Comparison of ENCODE assay signal across 12 cellular contexts in the genomic region with DNA sequence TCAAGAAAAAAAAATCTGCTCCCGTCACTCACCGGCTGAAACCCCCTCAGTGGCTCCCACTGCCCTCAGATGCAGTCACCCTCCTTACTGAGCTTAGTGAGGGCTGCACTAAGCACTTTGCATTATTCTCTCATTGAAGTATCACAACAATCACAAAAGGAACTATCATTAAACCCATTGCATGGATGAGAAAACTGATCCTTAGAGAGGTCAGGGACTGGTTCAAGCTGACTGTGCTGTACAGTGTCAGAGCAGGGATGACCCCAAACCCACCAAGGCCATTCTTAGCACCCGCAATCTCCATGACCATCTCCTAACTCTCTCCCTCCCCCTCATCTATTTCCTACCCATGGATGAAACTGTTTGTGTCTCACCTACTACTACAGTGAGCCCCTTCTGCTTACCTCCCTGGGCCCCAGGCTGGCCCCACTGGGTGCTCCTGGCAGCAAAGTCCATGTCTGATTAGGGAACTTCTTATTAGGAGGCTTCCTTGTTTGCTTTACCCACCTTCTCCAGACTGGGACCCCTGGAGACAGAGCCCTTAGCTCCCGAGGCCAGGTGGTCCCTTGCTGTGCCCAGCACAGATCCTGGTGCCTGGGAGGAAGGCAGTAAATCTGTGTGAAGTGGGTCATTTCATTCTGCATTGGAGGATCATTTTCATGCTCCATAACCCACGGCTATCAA.
DNase-seq lines count a peak whose midpoint lies in the region; ATAC-seq and TF ChIP-seq lines count a peak whose summit lies in the region.
"Had no signal": no experiment of that assay in that cellular context is flagged by ENCODE, and none has a peak within 500 bp of the region (broad histone marks: within the 10 kb centered on the region; RNA-seq: fewer than 3 reads in every experiment).

No MANE protein-coding gene starts in this region.

- no peaks in the 10 kb centered on the region for H3K9me2 ChIP-seq in MM.1S (replicated peaks; ENCODE audit: insufficient read depth, low read length)

- no peaks in the 10 kb centered on the region for H3K27me3 Mint-ChIP-seq in central memory CD8-positive, alpha-beta T cell

- TF ChIP-seq CTCF in MM.1S (IDR thresholded peaks at IDR 0.05; ENCODE audit: low read length), result no peak

- H3K4me3 ChIP-seq in MM.1S (ENCODE audit: low read length), result peak overlapping the region; percentile 25; the same call in 1 of the 2 replicates

- H3K9me3 ChIP-seq in MM.1S (replicated peaks; ENCODE audit: insufficient read depth, low read length), result no peaks in the 10 kb centered on the region

- H3K36me3 ChIP-seq in MM.1S (replicated peaks; ENCODE audit: insufficient read depth, low read length), result no peaks in the 10 kb centered on the region

- intact Hi-C loops in sciatic nerve (cut with DNase I), result no loop called here

- peaks cover 39% of the 10 kb centered on the region for H3K4me1 ChIP-seq in MM.1S (ENCODE audit: low read length)

- H3K9ac ChIP-seq in MM.1S (ENCODE audit: low read length), result peak overlapping the region; percentile 72

- H3K4me1 Mint-ChIP-seq in central memory CD8-positive, alpha-beta T cell, result peaks cover 72% of the 10 kb centered on the region

- peak overlapping the region; percentile 75 for H3K4me3 Mint-ChIP-seq in central memory CD8-positive, alpha-beta T cell

- peak overlapping the region; percentile 59 for H3K4me2 ChIP-seq in MM.1S (ENCODE audit: low read depth, low read length)

- DNase-seq in DMS79 treated with DMSO at 0.1 percent for 48 hours (lab: John Stamatoyannopoulos, UW) (peak; percentile 88), MM.1S (no peak), sciatic nerve (ENCODE audit: low spot score) (peak; percentile 22), AML-193 (lab: John Stamatoyannopoulos, UW) (no peak), ecto neural progenitor cell (ENCODE audit: low spot score) (no peak), DMS53 (lab: John Stamatoyannopoulos, UW) (no peak)
- no peak for DNase-seq in central memory CD8-positive, alpha-beta T cell (ENCODE audit: low spot score in 2 of 2)
- no peak for DNase-seq in central memory CD4-positive, alpha-beta T cell
- DNase-seq: DMS 273 treated with DMSO at 0.1 percent for 48 hours, foreskin melanocyte had no signal

- peaks cover 2% of the 10 kb centered on the region for H3K36me3 Mint-ChIP-seq in central memory CD8-positive, alpha-beta T cell (ENCODE audit: insufficient read depth)

- no peak for ATAC-seq in central memory CD8-positive, alpha-beta T cell (replicated peaks; ENCODE audit: extremely low read depth, poor library complexity, severe bottlenecking)
- ATAC-seq in sciatic nerve, result no peak
- ATAC-seq: left colon had no signal

- no peaks in the 10 kb centered on the region for H4K20me1 ChIP-seq in MM.1S (ENCODE audit: insufficient read depth, low read length)

- peak overlapping the region; percentile 93 for H3K27ac Mint-ChIP-seq in central memory CD8-positive, alpha-beta T cell (ENCODE audit: low read depth)
- H3K27ac Mint-ChIP-seq: progenitor cell of endocrine pancreas had no signal

- H3K9me3 Mint-ChIP-seq in central memory CD8-positive, alpha-beta T cell, result no peaks in the 10 kb centered on the region

- peak overlapping the region; percentile 73 for H2AFZ ChIP-seq in MM.1S (ENCODE audit: low read length)

- no peaks in the 10 kb centered on the region for H3K27me3 ChIP-seq in MM.1S (replicated peaks; ENCODE audit: insufficient read depth, low read length)

- no peaks in the 10 kb centered on the region for H3K79me2 ChIP-seq in MM.1S (ENCODE audit: low read length)

- peaks cover 22% of the 10 kb centered on the region for H3F3A ChIP-seq in MM.1S (ENCODE audit: insufficient read depth, low read length)

- peak overlapping the region; percentile 90 for H3K27ac ChIP-seq in MM.1S (ENCODE audit: low read length)

Comparison
In these comparisons a context has a peak if more than half of its experiments do, and no peak if none do; other contexts are left out.
1. DNase-seq: peak in DMS79 treated with DMSO at 0.1 percent for 48 hours (single experiment) and sciatic nerve (single experiment); none in MM.1S (single experiment), central memory CD8-positive, alpha-beta T cell (0 of 2), AML-193 (0 of 2), central memory CD4-positive, alpha-beta T cell (single experiment), ecto neural progenitor cell (single experiment) and DMS53 (single experiment).